ENCODE assay signal across 10 cellular contexts in the genomic region with DNA sequence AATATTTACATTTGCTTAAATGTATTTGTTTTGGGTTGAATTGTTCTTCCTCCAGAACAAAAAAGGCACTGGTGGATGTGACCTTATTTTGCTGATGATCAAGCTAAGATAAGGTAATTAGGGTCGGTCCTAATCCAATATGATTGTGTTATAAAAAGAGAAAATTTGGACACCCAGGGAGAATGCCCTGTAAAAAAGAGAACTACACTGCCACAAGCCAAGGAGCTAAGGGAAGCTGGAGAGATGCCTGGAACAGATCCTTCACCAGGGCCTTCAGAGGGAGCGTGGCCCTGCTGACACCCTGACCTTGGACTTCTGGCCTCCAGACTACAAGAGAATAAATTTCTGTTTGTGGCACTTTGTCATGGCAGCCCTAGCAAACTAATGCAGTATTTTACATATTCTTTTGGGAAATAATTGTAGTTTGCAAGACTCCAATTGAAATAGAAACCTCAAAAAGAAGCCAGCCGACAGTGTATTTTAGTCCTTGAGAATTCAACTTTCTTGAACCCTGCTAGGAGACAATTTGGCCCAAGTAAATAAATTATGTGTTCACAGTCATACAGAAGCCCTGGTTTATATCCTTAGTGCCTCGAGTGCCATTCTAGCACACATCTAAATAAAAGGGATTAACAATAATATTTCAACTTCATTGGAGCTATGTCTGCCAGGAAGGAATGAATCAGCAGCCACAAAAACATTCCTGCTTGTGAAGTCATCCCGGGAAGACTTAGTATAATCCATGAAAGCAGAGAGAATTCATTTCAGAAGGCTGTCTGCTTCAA.
DNase-seq lines count a peak whose midpoint lies in the region; ATAC-seq and TF ChIP-seq lines count a peak whose summit lies in the region.
"Had no signal": no experiment of that assay in that cellular context is flagged by ENCODE, and none has a peak within 500 bp of the region (broad histone marks: within the 10 kb centered on the region; RNA-seq: fewer than 3 reads in every experiment).

No MANE protein-coding gene starts in this region.

- peaks cover 12% of the 10 kb centered on the region for H3K4me1 Mint-ChIP-seq in endodermal cell

- no peaks in the 10 kb centered on the region for H3K36me3 Mint-ChIP-seq in endodermal cell (ENCODE audit: low read depth)

- H3K9me3 ChIP-seq in endodermal cell (ENCODE audit: control insufficient read depth, low read length), result no peaks in the 10 kb centered on the region
- H3K9me3 ChIP-seq in mesodermal cell (ENCODE audit: control insufficient read depth, low read length), result no peaks in the 10 kb centered on the region

- no peak overlapping the region for H3K9ac ChIP-seq in endodermal cell (ENCODE audit: extremely low read depth, low read length, poor library complexity, severe bottlenecking)

- no peaks in the 10 kb centered on the region for H3K27me3 Mint-ChIP-seq in endodermal cell (ENCODE audit: insufficient read depth)

- no peaks in the 10 kb centered on the region for H3K27me3 ChIP-seq in endodermal cell (ENCODE audit: control insufficient read depth, insufficient read depth, low read length, poor library complexity, severe bottlenecking)

- H3K27ac ChIP-seq in endodermal cell (ENCODE audit: low read depth, low read length), result peak overlapping the region; percentile 6
- peak overlapping the region; percentile 92 for H3K27ac ChIP-seq in mesodermal cell (ENCODE audit: low read depth, low read length, severe bottlenecking)
- H3K27ac ChIP-seq: 22Rv1 had no signal

- no peaks in the 10 kb centered on the region for H3K4me1 ChIP-seq in endodermal cell (ENCODE audit: control insufficient read depth, insufficient read depth, low read length)
- peaks cover 47% of the 10 kb centered on the region for H3K4me1 ChIP-seq in mesodermal cell (ENCODE audit: control insufficient read depth, insufficient read depth, low read length, poor library complexity, severe bottlenecking)

- DNase-seq in DMS53 (lab: John Stamatoyannopoulos, UW) (peak; percentile 49), DMS53 treated with DMSO at 0.1 percent for 48 hours (lab: John Stamatoyannopoulos, UW; ENCODE audit: unreplicated experiment) (no peak), endodermal cell (no peak), C1 segment of cervical spinal cord (lab: John Stamatoyannopoulos, UW) (no peak)
- no peak for DNase-seq in activated naive CD4-positive, alpha-beta T cell treated with anti-CD3 and anti-CD28 coated beads, Interleukin-2, amount 50 U/mL, for 16 hours
- DNase-seq: erythroblast had no signal

- no peak overlapping the region for H3K4me3 Mint-ChIP-seq in endodermal cell

- H3K4me3 ChIP-seq in endodermal cell (ENCODE audit: low read length), result no peak overlapping the region
- no peak overlapping the region for H3K4me3 ChIP-seq in mesodermal cell (ENCODE audit: extremely low read depth, insufficient read depth, low read length, poor library complexity, severe bottlenecking)

- no peak for TF ChIP-seq CTCF in endodermal cell (conservative IDR thresholded peaks at IDR 0.05)

- H3K36me3 ChIP-seq in endodermal cell (ENCODE audit: control insufficient read depth, insufficient read depth, low read length) (no peaks in the 10 kb centered on the region), mesodermal cell (ENCODE audit: control insufficient read depth, insufficient read depth, low read length) (no peaks in the 10 kb centered on the region)

- H3K9me3 Mint-ChIP-seq in endodermal cell, result peaks cover 3% of the 10 kb centered on the region

- ATAC-seq in HG02973 (IDR thresholded peaks at IDR 0.05; ENCODE audit: unreplicated experiment) (no peak), GM21515 (IDR thresholded peaks at IDR 0.05; ENCODE audit: unreplicated experiment) (no peak)

- H3K27ac Mint-ChIP-seq in endodermal cell, result no peak overlapping the region

- WGBS in endodermal cell (ENCODE audit: insufficient coverage in 1 of 2, insufficient read length in 1 of 2), 2 experiments, result 82 to 92% methylated on average over 3 to 5 of the region's 5 CpGs
- 81 to 92% methylated on average over 2 of the region's 5 CpGs for WGBS in mesodermal cell (ENCODE audit: insufficient coverage in 2 of 2), 2 experiments
